Comparison of ENCODE assay signal across 8 cellular contexts in genomic region chr5:9544502-9545300, GRCh38. TPM values are rescaled to one million over a fixed set of nuclear protein-coding genes. Genes with fewer than 3 reads are reported as not detected.
DNase-seq lines count a peak whose midpoint lies in the region; ATAC-seq, FAIRE-seq and TF ChIP-seq lines count a peak whose summit lies in the region.

No MANE protein-coding gene starts in this region.

- WGBS in heart right ventricle, 2 donors, result 1% methylated on average over 65 of the region's 65 CpGs
- 0 to 1% methylated on average over 65 of the region's 65 CpGs for WGBS in pancreas, 2 donors

- H3K4me1 ChIP-seq in heart right ventricle, result peaks cover 0 to 54% (median 21%) of the 10 kb centered on the region in 9 donors
- no peaks in the 10 kb centered on the region for H3K4me1 ChIP-seq in pancreas

- peak; percentile 85 for TF ChIP-seq CTCF in GM12873 (IDR thresholded peaks at IDR 0.05; ENCODE audit: insufficient read depth, low read depth, low read length, missing control alignments)
- peak; percentile 74 to 90 (median 80) for TF ChIP-seq CTCF in heart right ventricle (IDR thresholded peaks at IDR 0.05)
- peak; percentile 80 to 90 (median 82) for TF ChIP-seq CTCF in pancreas (IDR thresholded peaks at IDR 0.05)

- peak overlapping the region; percentile 14 to 96 (median 80) for H3K27ac ChIP-seq in heart right ventricle
- peak overlapping the region in 2 of 4 donors; percentile 48 to 50 for H3K27ac ChIP-seq in pancreas

- H3K27me3 ChIP-seq in heart right ventricle (peaks cover 0 to 46% (median 12%) of the 10 kb centered on the region in 7 donors), pancreas (no peaks in the 10 kb centered on the region)

- no peaks in the 10 kb centered on the region for H3K4me1 Mint-ChIP-seq in activated naive CD8-positive, alpha-beta T cell treated with anti-CD3 and anti-CD28 coated beads, Interleukin-2, amount 10 ng/mL, durations not matched to agents 7 days and 5 days

- H3K4me3 ChIP-seq in heart right ventricle, result peak overlapping the region; percentile 45 to 90 (median 73)
- peak overlapping the region; percentile 60 to 89 (median 82) for H3K4me3 ChIP-seq in pancreas

- intact Hi-C loops in heart right ventricle (cut with DNase I), result loop anchor here in 9 of 10 donors (1.0 to 10.0 kb wide), 9 partner anchors 42 to 260 kb away; no protein-coding TSS in a partner anchor
- intact Hi-C loops in pancreas (cut with DNase I), result loop anchor here in 1 of 3 donors (10.0 kb wide), 1 partner anchor 190 kb away; no protein-coding TSS in a partner anchor

- H3K4me3 Mint-ChIP-seq in activated naive CD8-positive, alpha-beta T cell treated with anti-CD3 and anti-CD28 coated beads, Interleukin-2, amount 10 ng/mL, durations not matched to agents 7 days and 5 days, result no peak overlapping the region

- POLR2A ChIA-PET in activated naive CD8-positive, alpha-beta T cell treated with anti-CD3 and anti-CD28 coated beads, Interleukin-2, amount 10 ng/mL, durations not matched to agents 7 days and 5 days (lab: Charles Lee), result no interaction called here

- ATAC-seq in HG02973 (IDR thresholded peaks at IDR 0.05; ENCODE audit: unreplicated experiment), result peak; percentile 79
- ATAC-seq in activated naive CD8-positive, alpha-beta T cell treated with anti-CD3 and anti-CD28 coated beads, Interleukin-2, amount 10 ng/mL, durations not matched to agents 7 days and 5 days (ENCODE audit: low read depth), result no peak
- ATAC-seq in heart right ventricle, result peak; percentile 73 to 86 (median 80)
- peak; percentile 76 to 87 (median 82) for ATAC-seq in pancreas
- ATAC-seq in GM18520 (IDR thresholded peaks at IDR 0.05; ENCODE audit: unreplicated experiment), result no peak

- H3K9me3 ChIP-seq in heart right ventricle, result no peaks in the 10 kb centered on the region
- H3K9me3 ChIP-seq in pancreas, result no peaks in the 10 kb centered on the region

- H3K27ac Mint-ChIP-seq in activated naive CD8-positive, alpha-beta T cell treated with anti-CD3 and anti-CD28 coated beads, Interleukin-2, amount 10 ng/mL, durations not matched to agents 7 days and 5 days, result no peak overlapping the region

- H3K36me3 Mint-ChIP-seq in activated naive CD8-positive, alpha-beta T cell treated with anti-CD3 and anti-CD28 coated beads, Interleukin-2, amount 10 ng/mL, durations not matched to agents 7 days and 5 days, result no peaks in the 10 kb centered on the region

- no peak for FAIRE-seq in pancreas (lab: Jason Lieb, UNC)

- H3K27me3 Mint-ChIP-seq in activated naive CD8-positive, alpha-beta T cell treated with anti-CD3 and anti-CD28 coated beads, Interleukin-2, amount 10 ng/mL, durations not matched to agents 7 days and 5 days, result peaks cover 22% of the 10 kb centered on the region

- H3K36me3 ChIP-seq in heart right ventricle (peaks cover 0 to 12% (median 4%) of the 10 kb centered on the region in 9 donors), pancreas (peaks cover 0 to 3% (median 0%) of the 10 kb centered on the region in 3 donors)

- no peaks in the 10 kb centered on the region for H3K9me3 Mint-ChIP-seq in activated naive CD8-positive, alpha-beta T cell treated with anti-CD3 and anti-CD28 coated beads, Interleukin-2, amount 10 ng/mL, durations not matched to agents 7 days and 5 days

- DNase-seq in 8988T (peak; percentile 61), NCI-H69 (lab: John Stamatoyannopoulos, UW) (peak; percentile 74), heart right ventricle (peak; percentile 85 to 87), pancreas (peak; percentile 82 to 98 (median 90))
- peak; percentile 45 for DNase-seq in activated naive CD8-positive, alpha-beta T cell treated with anti-CD3 and anti-CD28 coated beads, Interleukin-2, amount 10 ng/mL, durations not matched to agents 7 days and 5 days

RNA-seq across cellular contexts. Expression of gene SEMA5A, which starts 1.2 kb away (rescaled TPM):
- total RNA-seq in activated naive CD8-positive, alpha-beta T cell treated with anti-CD3 and anti-CD28 coated beads, Interleukin-2, amount 10 ng/mL, durations not matched to agents 7 days and 5 days, result under 1 TPM; 0.03 to 0.14 TPM
- total RNA-seq in heart right ventricle (10 to 100 TPM; 25.7 to 71.5 (median 49.9) TPM), pancreas (10 to 100 TPM in 2 of 6 donors, 1 to 10 TPM in 4; 5.2 to 14.0 (median 7.8) TPM)
- polyA plus RNA-seq in heart right ventricle (1 to 10 TPM; 1.9 to 4.0 TPM), pancreas (1 to 10 TPM in 1 of 2 donors, under 1 TPM in 1; 0.91 to 3.5 TPM)

Comparison
In these comparisons a context has a peak if more than half of its experiments do, and no peak if none do; other contexts are left out.
1. ATAC-seq: peak in HG02973 (single experiment), heart right ventricle (8 of 8) and pancreas (4 of 4); none in activated naive CD8-positive, alpha-beta T cell treated with anti-CD3 and anti-CD28 coated beads, Interleukin-2, amount 10 ng/mL, durations not matched to agents 7 days and 5 days (single experiment) and GM18520 (single experiment).
2. RNA of gene SEMA5A, which starts 1.2 kb away (total RNA-seq): 25.7 to 71.5 TPM in heart right ventricle and 5.2 to 14.0 TPM in pancreas; 0.03 to 0.14 TPM in activated naive CD8-positive, alpha-beta T cell treated with anti-CD3 and anti-CD28 coated beads, Interleukin-2, amount 10 ng/mL, durations not matched to agents 7 days and 5 days; every median in the first group is over 4 times any median in the second.
3. Peak in every context shown above with its lines, with median percentiles within 50 percentile points of each other: DNase-seq and CTCF ChIP-seq.